In the genomic region with DNA sequence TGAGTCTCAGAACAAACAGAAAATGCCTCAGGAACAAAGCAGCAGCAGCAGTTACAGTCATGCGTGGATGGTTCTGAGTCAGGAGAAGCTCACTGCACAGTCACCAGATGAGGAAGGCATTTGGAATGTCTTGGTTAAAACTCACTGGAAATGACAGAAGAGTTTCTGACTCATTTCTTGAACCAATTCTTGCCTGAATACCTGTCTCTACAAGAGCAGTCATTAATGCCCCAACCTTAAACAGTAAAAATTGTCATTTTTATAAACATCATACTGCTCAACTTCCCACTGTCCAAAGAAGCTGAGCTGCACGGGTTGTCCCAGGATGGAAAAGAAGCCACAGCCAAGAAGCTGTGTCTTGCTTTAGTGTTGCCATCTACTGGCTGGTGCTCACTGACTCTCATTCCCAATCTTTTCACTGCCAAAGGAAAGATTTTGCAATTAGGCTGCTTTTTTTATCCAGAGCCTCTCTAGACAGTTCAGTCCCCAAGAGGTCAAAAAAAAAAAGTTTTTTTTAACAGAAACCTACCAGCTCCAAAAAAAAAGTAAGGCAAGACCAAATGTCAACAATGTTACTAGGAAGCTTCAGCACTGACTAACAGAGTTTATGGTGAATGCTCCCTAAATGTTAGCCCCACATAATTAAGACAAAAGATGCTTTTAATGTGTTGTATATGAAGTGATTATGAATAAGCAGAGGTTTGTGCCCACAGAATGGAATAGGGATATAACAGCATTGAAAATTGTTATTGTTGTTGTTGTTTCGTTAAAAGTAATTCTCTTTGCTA, we compare ENCODE assay signal across 2 cellular contexts.
TF ChIP-seq lines count a peak whose summit lies in the region.

No MANE protein-coding gene starts in this region.

TF ChIP-seq in HCT116, 20 proteins besides CTCF, POLR2A, EP300 and RAD21 (continued from another document):
- TF ChIP-seq, protein P1, sequence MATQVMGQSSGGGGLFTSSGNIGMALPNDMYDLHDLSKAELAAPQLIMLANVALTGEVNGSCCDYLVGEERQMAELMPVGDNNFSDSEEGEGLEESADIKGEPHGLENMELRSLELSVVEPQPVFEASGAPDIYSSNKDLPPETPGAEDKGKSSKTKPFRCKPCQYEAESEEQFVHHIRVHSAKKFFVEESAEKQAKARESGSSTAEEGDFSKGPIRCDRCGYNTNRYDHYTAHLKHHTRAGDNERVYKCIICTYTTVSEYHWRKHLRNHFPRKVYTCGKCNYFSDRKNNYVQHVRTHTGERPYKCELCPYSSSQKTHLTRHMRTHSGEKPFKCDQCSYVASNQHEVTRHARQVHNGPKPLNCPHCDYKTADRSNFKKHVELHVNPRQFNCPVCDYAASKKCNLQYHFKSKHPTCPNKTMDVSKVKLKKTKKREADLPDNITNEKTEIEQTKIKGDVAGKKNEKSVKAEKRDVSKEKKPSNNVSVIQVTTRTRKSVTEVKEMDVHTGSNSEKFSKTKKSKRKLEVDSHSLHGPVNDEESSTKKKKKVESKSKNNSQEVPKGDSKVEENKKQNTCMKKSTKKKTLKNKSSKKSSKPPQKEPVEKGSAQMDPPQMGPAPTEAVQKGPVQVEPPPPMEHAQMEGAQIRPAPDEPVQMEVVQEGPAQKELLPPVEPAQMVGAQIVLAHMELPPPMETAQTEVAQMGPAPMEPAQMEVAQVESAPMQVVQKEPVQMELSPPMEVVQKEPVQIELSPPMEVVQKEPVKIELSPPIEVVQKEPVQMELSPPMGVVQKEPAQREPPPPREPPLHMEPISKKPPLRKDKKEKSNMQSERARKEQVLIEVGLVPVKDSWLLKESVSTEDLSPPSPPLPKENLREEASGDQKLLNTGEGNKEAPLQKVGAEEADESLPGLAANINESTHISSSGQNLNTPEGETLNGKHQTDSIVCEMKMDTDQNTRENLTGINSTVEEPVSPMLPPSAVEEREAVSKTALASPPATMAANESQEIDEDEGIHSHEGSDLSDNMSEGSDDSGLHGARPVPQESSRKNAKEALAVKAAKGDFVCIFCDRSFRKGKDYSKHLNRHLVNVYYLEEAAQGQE (IDR thresholded peaks at IDR 0.05; ENCODE audit: low read depth), result no peak
- TF ChIP-seq ZFX (IDR thresholded peaks at IDR 0.05) (no peak), CEBPB (IDR thresholded peaks at IDR 0.05; ENCODE audit: low read depth) (peak; percentile 77), POLR2AphosphoS5 (IDR thresholded peaks at IDR 0.05; ENCODE audit: low read depth, low read length) (peak; percentile 21; the same call in 1 of the 2 replicates), SIN3A (IDR thresholded peaks at IDR 0.05; ENCODE audit: low read depth) (peak; percentile 66; the same call in 1 of the 2 replicates), EZH2 (IDR thresholded peaks at IDR 0.05) (no peak), TCF7L2 (IDR thresholded peaks at IDR 0.05; ENCODE audit: borderline replicate concordance, extremely low read depth, insufficient read depth, insufficient read length) (peak; percentile 64), EZH2phosphoT487 (IDR thresholded peaks at IDR 0.05; ENCODE audit: borderline replicate concordance) (no peak), ZNF274 (IDR thresholded peaks at IDR 0.05; ENCODE audit: low read depth, low read length) (no peak), JUND (IDR thresholded peaks at IDR 0.05) (peak; percentile 95), CBX3 (IDR thresholded peaks at IDR 0.05; ENCODE audit: low read depth) (peak; percentile 79; the same call in 1 of the 2 replicates), SRF (IDR thresholded peaks at IDR 0.05; ENCODE audit: low read depth) (peak; percentile 79), YY1 (IDR thresholded peaks at IDR 0.05; ENCODE audit: extremely low read depth, insufficient replicate concordance, low read depth, low read length) (no peak), ELF1 (IDR thresholded peaks at IDR 0.05; ENCODE audit: borderline replicate concordance, low read depth) (no peak), FOSL1 (IDR thresholded peaks at IDR 0.05; ENCODE audit: low read depth) (peak; percentile 99)
- TF ChIP-seq, protein P2, sequence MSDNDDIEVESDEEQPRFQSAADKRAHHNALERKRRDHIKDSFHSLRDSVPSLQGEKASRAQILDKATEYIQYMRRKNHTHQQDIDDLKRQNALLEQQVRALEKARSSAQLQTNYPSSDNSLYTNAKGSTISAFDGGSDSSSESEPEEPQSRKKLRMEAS (IDR thresholded peaks at IDR 0.05), result peak; percentile 70; the same call in 1 of the 2 replicates
- TF ChIP-seq, protein P3, sequence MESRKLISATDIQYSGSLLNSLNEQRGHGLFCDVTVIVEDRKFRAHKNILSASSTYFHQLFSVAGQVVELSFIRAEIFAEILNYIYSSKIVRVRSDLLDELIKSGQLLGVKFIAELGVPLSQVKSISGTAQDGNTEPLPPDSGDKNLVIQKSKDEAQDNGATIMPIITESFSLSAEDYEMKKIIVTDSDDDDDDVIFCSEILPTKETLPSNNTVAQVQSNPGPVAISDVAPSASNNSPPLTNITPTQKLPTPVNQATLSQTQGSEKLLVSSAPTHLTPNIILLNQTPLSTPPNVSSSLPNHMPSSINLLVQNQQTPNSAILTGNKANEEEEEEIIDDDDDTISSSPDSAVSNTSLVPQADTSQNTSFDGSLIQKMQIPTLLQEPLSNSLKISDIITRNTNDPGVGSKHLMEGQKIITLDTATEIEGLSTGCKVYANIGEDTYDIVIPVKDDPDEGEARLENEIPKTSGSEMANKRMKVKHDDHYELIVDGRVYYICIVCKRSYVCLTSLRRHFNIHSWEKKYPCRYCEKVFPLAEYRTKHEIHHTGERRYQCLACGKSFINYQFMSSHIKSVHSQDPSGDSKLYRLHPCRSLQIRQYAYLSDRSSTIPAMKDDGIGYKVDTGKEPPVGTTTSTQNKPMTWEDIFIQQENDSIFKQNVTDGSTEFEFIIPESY (IDR thresholded peaks at IDR 0.05; ENCODE audit: extremely low read depth, insufficient replicate concordance, low read length), result no peak
- TF ChIP-seq, protein P4, sequence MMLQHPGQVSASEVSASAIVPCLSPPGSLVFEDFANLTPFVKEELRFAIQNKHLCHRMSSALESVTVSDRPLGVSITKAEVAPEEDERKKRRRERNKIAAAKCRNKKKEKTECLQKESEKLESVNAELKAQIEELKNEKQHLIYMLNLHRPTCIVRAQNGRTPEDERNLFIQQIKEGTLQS (IDR thresholded peaks at IDR 0.05), result no peak

TF ChIP-seq in neural cell, 6 proteins besides CTCF, POLR2A, EP300 and RAD21 (continued from another document):
- TF ChIP-seq, protein P1 (IDR thresholded peaks at IDR 0.05; ENCODE audit: borderline replicate concordance), result no peak
- TF ChIP-seq SMC3 (conservative IDR thresholded peaks at IDR 0.05; ENCODE audit: poor library complexity) (peak; percentile 77), TAF1 (IDR thresholded peaks at IDR 0.05; ENCODE audit: low read depth) (no peak)
